8 cellular contexts compared by ENCODE assay signal in genomic region chr12:67592228-67593011, GRCh38. TPM values are rescaled to one million over a fixed set of nuclear protein-coding genes. Genes with fewer than 3 reads are reported as not detected.
DNase-seq lines count a peak whose midpoint lies in the region; ATAC-seq lines count a peak whose summit lies in the region.

No MANE protein-coding gene starts in this region.

- H3K9me3 ChIP-seq in adipocyte (ENCODE audit: control insufficient read depth, low read length), result no peaks in the 10 kb centered on the region

- H3K4me3 ChIP-seq in adipocyte (ENCODE audit: low read length), result peak overlapping the region; percentile 2

- H3K4me1 ChIP-seq in adipocyte (ENCODE audit: control insufficient read depth, insufficient read depth, low read length), result peaks cover 23% of the 10 kb centered on the region

- in situ Hi-C loops in KBM-7 (cut with MboI; ENCODE audit: low pct_unique_long_range_greater_than_20kb, low sequenced_read_pairs), result no loop called here

- peak; percentile 21 for DNase-seq in GM03348 (ENCODE audit: low spot score)
- peak; percentile 6 for DNase-seq in KBM-7
- DNase-seq in adipocyte (ENCODE audit: low read depth), result peak; percentile 76
- peak; percentile 26 for DNase-seq in medulla oblongata (ENCODE audit: extremely low spot score)
- no peak for DNase-seq in NCI-H2081 treated with DMSO at 0.1 percent for 48 hours (lab: John Stamatoyannopoulos, UW)
- DNase-seq in stimulated activated CD4-positive, alpha-beta T cell treated with anti-CD3 and anti-CD28 coated beads, Interleukin-4, amount 100 ng/mL, for 1 hour, result no peak
- DNase-seq in posterior vena cava (ENCODE audit: low spot score), result no peak

- intact Hi-C loops in posterior vena cava (cut with DNase I), result no loop called here

- H3K27me3 ChIP-seq in adipocyte (replicated peaks; ENCODE audit: control insufficient read depth, insufficient read depth, low read length), result no peaks in the 10 kb centered on the region

- no peaks in the 10 kb centered on the region for H3K36me3 ChIP-seq in adipocyte (ENCODE audit: control insufficient read depth, insufficient read depth, low read length, severe bottlenecking)

- H3K9ac ChIP-seq in adipocyte (ENCODE audit: low read length), result no peak overlapping the region

- ATAC-seq in GM21619 (IDR thresholded peaks at IDR 0.05; ENCODE audit: unreplicated experiment), result peak; percentile 97

RNA-seq across cellular contexts. Expression of gene DYRK2, which starts 56.1 kb away (rescaled TPM):
- 10 to 100 TPM; 44.3 to 47.8 TPM for total RNA-seq in posterior vena cava

Comparison
In these comparisons a context has a peak if more than half of its experiments do, and no peak if none do; other contexts are left out.
1. DNase-seq: peak in GM03348 (single experiment), KBM-7 (single experiment), adipocyte (single experiment) and medulla oblongata (single experiment); none in NCI-H2081 treated with DMSO at 0.1 percent for 48 hours (single experiment), stimulated activated CD4-positive, alpha-beta T cell treated with anti-CD3 and anti-CD28 coated beads, Interleukin-4, amount 100 ng/mL, for 1 hour (single experiment) and posterior vena cava (single experiment).